ENCODE assay signal across 1 cellular context in the genomic region with DNA sequence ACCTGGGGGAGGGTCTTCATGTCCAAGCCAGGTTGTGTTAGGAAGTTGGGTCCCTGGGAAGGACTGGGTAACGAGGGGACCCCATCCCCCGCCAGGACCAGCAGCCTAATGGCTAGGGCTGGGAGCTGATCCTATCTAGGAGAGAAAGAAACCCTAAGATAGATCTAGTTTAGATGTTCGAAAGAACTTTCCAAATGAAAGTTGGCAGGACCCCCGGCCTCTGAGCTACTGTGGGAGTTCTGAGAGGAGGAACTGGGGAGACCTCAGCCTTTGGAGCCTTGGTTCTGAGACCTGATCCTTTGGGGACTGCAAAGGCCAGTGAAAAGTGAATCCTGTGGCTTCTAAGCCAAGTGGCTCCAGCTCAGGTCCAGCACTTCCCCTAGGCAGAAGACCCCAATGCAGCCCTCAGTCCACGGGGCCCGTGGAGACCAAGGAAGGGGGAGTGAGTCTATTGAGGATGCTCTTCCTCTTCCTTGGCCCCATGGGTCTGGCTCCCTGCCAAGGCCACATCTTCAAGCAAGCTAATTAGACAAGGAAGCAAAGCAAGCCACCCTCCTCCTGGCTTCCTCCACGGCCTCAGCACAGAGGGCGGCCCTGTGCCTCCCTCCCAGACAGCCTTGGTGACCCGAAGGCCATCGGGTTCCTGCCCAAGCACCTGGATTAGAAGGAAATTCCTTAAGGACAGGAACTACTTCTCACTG.
TF ChIP-seq lines count a peak whose summit lies in the region.

No MANE protein-coding gene starts in this region.

TF ChIP-seq in K562, 482 proteins besides CTCF, POLR2A, EP300 and RAD21:
- TF ChIP-seq RCOR1 (IDR thresholded peaks at IDR 0.05; ENCODE audit: borderline replicate concordance in 1 of 2, low read depth in 2 of 2, low read length in 2 of 2) (peak in 1 of 2 experiments; percentile 57; a peak in 1 of 4 replicates), NFIX (CRISPR knock-in tag; IDR thresholded peaks at IDR 0.05; ENCODE audit: low read depth) (peak; percentile 44; the same call in 1 of the 2 replicates), CTBP1 (IDR thresholded peaks at IDR 0.05; ENCODE audit: borderline replicate concordance) (peak; percentile 52; the same call in 1 of the 2 replicates), NFIC (IDR thresholded peaks at IDR 0.05) (peak; percentile 94), PCBP1 (IDR thresholded peaks at IDR 0.05; ENCODE audit: low read depth, low read length, poor library complexity, severe bottlenecking) (no peak), SPI1 (IDR thresholded peaks at IDR 0.05; ENCODE audit: borderline replicate concordance, low read depth, low read length) (peak; percentile 62; the same call in 1 of the 2 replicates)
- TF ChIP-seq, protein P1, sequence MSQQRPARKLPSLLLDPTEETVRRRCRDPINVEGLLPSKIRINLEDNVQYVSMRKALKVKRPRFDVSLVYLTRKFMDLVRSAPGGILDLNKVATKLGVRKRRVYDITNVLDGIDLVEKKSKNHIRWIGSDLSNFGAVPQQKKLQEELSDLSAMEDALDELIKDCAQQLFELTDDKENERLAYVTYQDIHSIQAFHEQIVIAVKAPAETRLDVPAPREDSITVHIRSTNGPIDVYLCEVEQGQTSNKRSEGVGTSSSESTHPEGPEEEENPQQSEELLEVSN (IDR thresholded peaks at IDR 0.05; ENCODE audit: borderline replicate concordance in 1 of 2, extremely low read depth in 1 of 2, insufficient read depth in 1 of 2, insufficient read length in 1 of 2, low read depth in 1 of 2, low read length in 1 of 2, poor library complexity in 1 of 2, severe bottlenecking in 1 of 2), result no peak
- TF ChIP-seq, protein P2, sequence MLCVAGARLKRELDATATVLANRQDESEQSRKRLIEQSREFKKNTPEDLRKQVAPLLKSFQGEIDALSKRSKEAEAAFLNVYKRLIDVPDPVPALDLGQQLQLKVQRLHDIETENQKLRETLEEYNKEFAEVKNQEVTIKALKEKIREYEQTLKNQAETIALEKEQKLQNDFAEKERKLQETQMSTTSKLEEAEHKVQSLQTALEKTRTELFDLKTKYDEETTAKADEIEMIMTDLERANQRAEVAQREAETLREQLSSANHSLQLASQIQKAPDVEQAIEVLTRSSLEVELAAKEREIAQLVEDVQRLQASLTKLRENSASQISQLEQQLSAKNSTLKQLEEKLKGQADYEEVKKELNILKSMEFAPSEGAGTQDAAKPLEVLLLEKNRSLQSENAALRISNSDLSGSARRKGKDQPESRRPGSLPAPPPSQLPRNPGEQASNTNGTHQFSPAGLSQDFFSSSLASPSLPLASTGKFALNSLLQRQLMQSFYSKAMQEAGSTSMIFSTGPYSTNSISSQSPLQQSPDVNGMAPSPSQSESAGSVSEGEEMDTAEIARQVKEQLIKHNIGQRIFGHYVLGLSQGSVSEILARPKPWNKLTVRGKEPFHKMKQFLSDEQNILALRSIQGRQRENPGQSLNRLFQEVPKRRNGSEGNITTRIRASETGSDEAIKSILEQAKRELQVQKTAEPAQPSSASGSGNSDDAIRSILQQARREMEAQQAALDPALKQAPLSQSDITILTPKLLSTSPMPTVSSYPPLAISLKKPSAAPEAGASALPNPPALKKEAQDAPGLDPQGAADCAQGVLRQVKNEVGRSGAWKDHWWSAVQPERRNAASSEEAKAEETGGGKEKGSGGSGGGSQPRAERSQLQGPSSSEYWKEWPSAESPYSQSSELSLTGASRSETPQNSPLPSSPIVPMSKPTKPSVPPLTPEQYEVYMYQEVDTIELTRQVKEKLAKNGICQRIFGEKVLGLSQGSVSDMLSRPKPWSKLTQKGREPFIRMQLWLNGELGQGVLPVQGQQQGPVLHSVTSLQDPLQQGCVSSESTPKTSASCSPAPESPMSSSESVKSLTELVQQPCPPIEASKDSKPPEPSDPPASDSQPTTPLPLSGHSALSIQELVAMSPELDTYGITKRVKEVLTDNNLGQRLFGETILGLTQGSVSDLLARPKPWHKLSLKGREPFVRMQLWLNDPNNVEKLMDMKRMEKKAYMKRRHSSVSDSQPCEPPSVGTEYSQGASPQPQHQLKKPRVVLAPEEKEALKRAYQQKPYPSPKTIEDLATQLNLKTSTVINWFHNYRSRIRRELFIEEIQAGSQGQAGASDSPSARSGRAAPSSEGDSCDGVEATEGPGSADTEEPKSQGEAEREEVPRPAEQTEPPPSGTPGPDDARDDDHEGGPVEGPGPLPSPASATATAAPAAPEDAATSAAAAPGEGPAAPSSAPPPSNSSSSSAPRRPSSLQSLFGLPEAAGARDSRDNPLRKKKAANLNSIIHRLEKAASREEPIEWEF (CRISPR knock-in tag; IDR thresholded peaks at IDR 0.05), result no peak
TF ChIP-seq in K562: peak in this region for 5.
